Comparison of ENCODE assay signal across 31 cellular contexts in the genomic region with DNA sequence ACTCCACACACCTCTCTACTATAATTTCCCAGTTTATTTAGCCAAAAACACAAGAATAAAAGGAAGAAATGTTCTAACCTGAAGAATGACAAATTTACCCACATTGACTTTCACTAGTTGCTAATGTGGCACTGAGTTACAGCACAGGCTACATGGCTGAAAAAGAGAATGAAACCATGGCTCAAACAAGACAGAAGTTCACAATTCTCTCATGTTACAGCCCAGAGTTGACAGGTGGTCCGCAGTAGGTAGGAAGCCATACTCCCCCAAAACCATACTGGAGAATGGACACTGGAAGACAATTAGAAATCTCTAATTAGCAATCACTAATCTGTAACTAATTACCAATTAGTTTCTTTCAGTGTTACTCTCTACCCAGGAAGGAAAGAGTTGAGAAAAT.
"Had no signal": no experiment of that assay in that cellular context is flagged by ENCODE, and none has a peak within 500 bp of the region (broad histone marks: within the 10 kb centered on the region; RNA-seq: fewer than 3 reads in every experiment).

No MANE protein-coding gene starts in this region.

- DNase-seq: Karpas-422, Kasumi-1, MG63, MM.1S, MV-4-11, NCI-H1048, NCI-H1092, NCI-H1105, NCI-H1105 treated with DMSO at 0.1 percent for 48 hours, NCI-H1417, NCI-H1417 treated with DMSO at 0.1 percent for 48 hours, NCI-H1436, NCI-H1436 treated with DMSO at 0.1 percent for 48 hours, NCI-H1694, NCI-H1694 treated with DMSO at 0.1 percent for 48 hours, NCI-H187, NCI-H187 treated with DMSO at 0.1 percent for 48 hours, NCI-H1930, NCI-H2029, NCI-H2029 treated with DMSO at 0.1 percent for 48 hours, NCI-H2081 treated with DMSO at 0.1 percent for 48 hours, NCI-H2107, NCI-H2171, NCI-H2171 treated with DMSO at 0.1 percent for 48 hours, NCI-H2227 treated with DMSO at 0.1 percent for 48 hours, NCI-H226, NCI-H345, NCI-H446 treated with DMSO at 0.1 percent for 48 hours, NCI-H510A, NCI-H510A treated with DMSO at 0.1 percent for 48 hours, NCI-H524 had no signal

- H3K4me3 ChIP-seq: MG63 had no signal

- H3K27me3 ChIP-seq: MG63 had no signal

- H3K36me3 ChIP-seq: MG63 had no signal

- H3K9me3 ChIP-seq: MG63 had no signal
